18 cellular contexts compared by ENCODE assay signal in the genomic region with DNA sequence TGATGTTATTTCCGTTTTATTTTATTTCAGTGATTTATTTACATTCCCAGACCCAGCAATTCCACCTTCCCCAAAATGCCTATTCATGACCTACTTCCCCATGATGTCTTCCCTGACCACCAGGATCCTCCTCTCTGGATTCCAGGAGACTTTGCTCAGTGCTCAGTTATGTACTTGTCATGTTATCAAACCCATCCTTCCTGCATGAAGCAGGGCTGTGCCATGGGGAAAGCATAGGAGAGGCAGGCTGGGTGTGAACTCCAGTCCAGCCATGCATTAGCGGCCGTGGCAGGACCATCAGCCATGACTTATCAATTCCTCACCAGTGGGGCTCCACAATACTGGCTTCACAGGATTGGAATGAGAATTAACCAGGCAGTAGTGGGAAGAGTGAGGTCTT. TPM values are rescaled to one million over a fixed set of nuclear protein-coding genes. Genes with fewer than 3 reads are reported as not detected.
DNase-seq lines count a peak whose midpoint lies in the region; ATAC-seq and TF ChIP-seq lines count a peak whose summit lies in the region.
"Had no signal": no experiment of that assay in that cellular context is flagged by ENCODE, and none has a peak within 500 bp of the region (broad histone marks: within the 10 kb centered on the region; RNA-seq: fewer than 3 reads in every experiment).

No MANE protein-coding gene starts in this region.

- H3K27me3 ChIP-seq in osteoblast (ENCODE audit: insufficient read depth, low read length) = peaks cover 49% of the 10 kb centered on the region

- H3K4me3 ChIP-seq in osteoblast (ENCODE audit: insufficient read depth, low read length) = no peak overlapping the region
- H3K4me3 ChIP-seq: GM12878 had no signal

- no peaks in the 10 kb centered on the region for H3K9me3 ChIP-seq in osteoblast (ENCODE audit: low read depth, low read length)

- no peak overlapping the region for H3K27ac Mint-ChIP-seq in natural killer cell treated with Interleukin-12 subunit alpha and Interleukin-12 subunit beta and Interleukin-15 and Interleukin-18, amount 100 ng/mL, for 72 hours
- no peak overlapping the region for H3K27ac Mint-ChIP-seq in natural killer cell
- no peak overlapping the region for H3K27ac Mint-ChIP-seq in effector memory CD8-positive, alpha-beta T cell
- H3K27ac Mint-ChIP-seq: CD14-positive monocyte; CD8-positive, alpha-beta T cell had no signal

- no peaks in the 10 kb centered on the region for H3K4me1 Mint-ChIP-seq in natural killer cell treated with Interleukin-12 subunit alpha and Interleukin-12 subunit beta and Interleukin-15 and Interleukin-18, amount 100 ng/mL, for 72 hours (ENCODE audit: low read depth in 2 of 2)
- no peaks in the 10 kb centered on the region for H3K4me1 Mint-ChIP-seq in natural killer cell
- no peaks in the 10 kb centered on the region for H3K4me1 Mint-ChIP-seq in effector memory CD8-positive, alpha-beta T cell (ENCODE audit: low read depth in 2 of 2)

- intact Hi-C loops in natural killer cell (cut with micrococcal nuclease) = no loop called here

- no peak overlapping the region for H3K4me3 Mint-ChIP-seq in natural killer cell treated with Interleukin-12 subunit alpha and Interleukin-12 subunit beta and Interleukin-15 and Interleukin-18, amount 100 ng/mL, for 72 hours
- H3K4me3 Mint-ChIP-seq in natural killer cell = no peak overlapping the region
- H3K4me3 Mint-ChIP-seq in effector memory CD8-positive, alpha-beta T cell = no peak overlapping the region
- H3K4me3 Mint-ChIP-seq: CD14-positive monocyte; CD8-positive, alpha-beta T cell had no signal

- H3K27ac ChIP-seq in osteoblast (ENCODE audit: low read depth, low read length) = no peak overlapping the region
- H3K27ac ChIP-seq: 22Rv1 had no signal

- no peak for ATAC-seq in natural killer cell treated with Interleukin-12 subunit alpha and Interleukin-12 subunit beta and Interleukin-15 and Interleukin-18, amount 100 ng/mL, for 72 hours
- ATAC-seq in natural killer cell = no peak
- ATAC-seq in HG02870 (IDR thresholded peaks at IDR 0.05; ENCODE audit: unreplicated experiment) = no peak
- no peak for ATAC-seq in effector memory CD8-positive, alpha-beta T cell (replicated peaks)
- ATAC-seq: CD8-positive, alpha-beta T cell; GM12878; HCT116 had no signal

- no peaks in the 10 kb centered on the region for H3K9me3 Mint-ChIP-seq in natural killer cell treated with Interleukin-12 subunit alpha and Interleukin-12 subunit beta and Interleukin-15 and Interleukin-18, amount 100 ng/mL, for 72 hours
- H3K9me3 Mint-ChIP-seq in natural killer cell = no peaks in the 10 kb centered on the region
- H3K9me3 Mint-ChIP-seq in effector memory CD8-positive, alpha-beta T cell = no peaks in the 10 kb centered on the region
- H3K9me3 Mint-ChIP-seq: CD8-positive, alpha-beta T cell had no signal

- H3K4me1 ChIP-seq in osteoblast (ENCODE audit: insufficient read depth, low read length) = no peaks in the 10 kb centered on the region

- H3K79me2 ChIP-seq in osteoblast (ENCODE audit: insufficient read depth, low read length) = no peaks in the 10 kb centered on the region

- H3K36me3 ChIP-seq in osteoblast (ENCODE audit: insufficient read depth, low read length) = no peaks in the 10 kb centered on the region

- no peak overlapping the region for H2AFZ ChIP-seq in osteoblast (ENCODE audit: low read length)

- no peaks in the 10 kb centered on the region for H3K36me3 Mint-ChIP-seq in natural killer cell treated with Interleukin-12 subunit alpha and Interleukin-12 subunit beta and Interleukin-15 and Interleukin-18, amount 100 ng/mL, for 72 hours
- no peaks in the 10 kb centered on the region for H3K36me3 Mint-ChIP-seq in natural killer cell
- H3K36me3 Mint-ChIP-seq in effector memory CD8-positive, alpha-beta T cell (ENCODE audit: insufficient read depth) = no peaks in the 10 kb centered on the region
- H3K36me3 Mint-ChIP-seq: CD14-positive monocyte; CD8-positive, alpha-beta T cell had no signal

- peak; percentile 28 for DNase-seq in natural killer cell treated with Interleukin-12 subunit alpha and Interleukin-12 subunit beta and Interleukin-15 and Interleukin-18, amount 100 ng/mL, for 72 hours (ENCODE audit: low spot score)
- DNase-seq in natural killer cell (no peak), NCI-H226 (peak; percentile 65), osteoblast (ENCODE audit: insufficient read length, low spot score, missing footprints) (peak; percentile 46), DMS153 treated with DMSO at 0.1 percent for 48 hours (lab: John Stamatoyannopoulos, UW; ENCODE audit: unreplicated experiment) (no peak)
- DNase-seq in effector memory CD8-positive, alpha-beta T cell = no peak
- DNase-seq: ACHN; CD8-positive, alpha-beta T cell; COR-L47; DMS153; DND-41; IMR-90; KBM-7 had no signal

- no peaks in the 10 kb centered on the region for H4K20me1 ChIP-seq in osteoblast (ENCODE audit: insufficient read depth, low read length)

- H3K27me3 Mint-ChIP-seq in natural killer cell treated with Interleukin-12 subunit alpha and Interleukin-12 subunit beta and Interleukin-15 and Interleukin-18, amount 100 ng/mL, for 72 hours = peaks cover 17 to 21% of the 10 kb centered on the region in 2 donors
- H3K27me3 Mint-ChIP-seq in natural killer cell (ENCODE audit: low read depth in 2 of 2) = peaks cover 9 to 21% of the 10 kb centered on the region in 2 donors
- H3K27me3 Mint-ChIP-seq in effector memory CD8-positive, alpha-beta T cell = peaks cover 0 to 8% of the 10 kb centered on the region in 2 donors

- TF ChIP-seq CTCF in natural killer cell (IDR thresholded peaks at IDR 0.05) (no peak), osteoblast (IDR thresholded peaks at IDR 0.05; ENCODE audit: extremely low read depth, low read depth, low read length) (no peak)

- no peak overlapping the region for H3K4me2 ChIP-seq in osteoblast (ENCODE audit: insufficient read depth, low read length)

RNA-seq across cellular contexts. Expression of a gene that starts 57.8 kb away (rescaled TPM):
- 10 to 100 TPM; 14.1 to 20.6 TPM for total RNA-seq in natural killer cell treated with Interleukin-12 subunit alpha and Interleukin-12 subunit beta and Interleukin-15 and Interleukin-18, amount 100 ng/mL, for 72 hours
- total RNA-seq in natural killer cell = 1 to 10 TPM in 1 of 3 donors, under 1 TPM in 1, not detected in 1; 0.93 to 4.2 TPM
- total RNA-seq in osteoblast = 0.29 and 0.36 TPM in 2 replicates
- total RNA-seq: IMR-90 had no signal

Comparison
In these comparisons a context has a peak if more than half of its experiments do, and no peak if none do; other contexts are left out.
1. DNase-seq: peak in natural killer cell treated with Interleukin-12 subunit alpha and Interleukin-12 subunit beta and Interleukin-15 and Interleukin-18, amount 100 ng/mL, for 72 hours (single experiment), NCI-H226 (single experiment) and osteoblast (single experiment); none in natural killer cell (single experiment), DMS153 treated with DMSO at 0.1 percent for 48 hours (single experiment) and effector memory CD8-positive, alpha-beta T cell (0 of 3).